Comparison of ENCODE assay signal across 23 cellular contexts in genomic region chr6:33163540-33163939, GRCh38.
"Had no signal": no experiment of that assay in that cellular context is flagged by ENCODE, and none has a peak within 500 bp of the region (broad histone marks: within the 10 kb centered on the region; RNA-seq: fewer than 3 reads in every experiment).

No MANE protein-coding gene starts in this region.

- H3K27me3 ChIP-seq: brain microvascular endothelial cell, cardiac muscle cell had no signal

- DNase-seq: activated B cell treated with CpG ODN at 0.5 μM for 24 hours; activated CD4-positive, alpha-beta T cell treated with anti-CD3 and anti-CD28 coated beads for 1 hour; activated CD4-positive, alpha-beta T cell treated with anti-CD3 and anti-CD28 coated beads, Interleukin-2, amount 10 ng/mL, durations not matched to agents 24 days and 14 days; activated CD4-positive, alpha-beta T cell treated with anti-CD3 and anti-CD28 coated beads, Interleukin-2, amount 50 U/mL, for 48 hours; activated CD8-positive, alpha-beta memory T cell treated with anti-CD3 and anti-CD28 coated beads, Interleukin-2, amount 10 ng/mL, durations not matched to agents 7 days and 5 days; activated gamma-delta T cell; activated naive CD4-positive, alpha-beta T cell treated with anti-CD3 and anti-CD28 coated beads for 36 hours; activated T-cell treated with anti-CD3 and anti-CD28 coated beads, Interleukin-2, amount 50 U/mL, for 24 hours; brain microvascular endothelial cell; Kasumi-1; NCI-H1105 treated with DMSO at 0.1 percent for 48 hours; NCI-H1436 treated with DMSO at 0.1 percent for 48 hours; NCI-H187; NCI-H2081; NCI-H446; NCI-H524; SHP77 treated with DMSO at 0.1 percent for 48 hours; T-helper 17 cell; T-helper 9 cell had no signal

- H3K4me3 ChIP-seq: cardiac muscle cell had no signal

- H3K36me3 ChIP-seq: brain microvascular endothelial cell, cardiac muscle cell had no signal

- FAIRE-seq: RCC 7860 had no signal

- H3K4me3 Mint-ChIP-seq: activated B cell treated with CpG ODN at 0.5 μM for 24 hours; activated CD4-positive, alpha-beta T cell treated with anti-CD3 and anti-CD28 coated beads, Interleukin-2, amount 10 ng/mL, durations not matched to agents 24 days and 14 days; activated CD8-positive, alpha-beta memory T cell treated with anti-CD3 and anti-CD28 coated beads, Interleukin-2, amount 10 ng/mL, durations not matched to agents 7 days and 5 days; activated naive CD4-positive, alpha-beta T cell treated with anti-CD3 and anti-CD28 coated beads for 36 hours; activated naive CD8-positive, alpha-beta T cell; activated T-cell treated with anti-CD3 and anti-CD28 coated beads, Interleukin-2, amount 50 U/mL, for 24 hours; activated T-helper 1 cell treated with anti-CD3 and anti-CD28 coated beads, Interleukin-12 subunit alpha, Interleukin-12 subunit beta, Interleukin-2, Interleukin-4 antibody, amounts not matched to agents 30 ng/mL and 10 ng/mL and 1 ng/mL, durations not matched to agents 14 hours and 24 hours and 36 hours had no signal

- H3K9me3 Mint-ChIP-seq: activated B cell treated with CpG ODN at 0.5 μM for 24 hours; activated CD4-positive, alpha-beta T cell treated with anti-CD3 and anti-CD28 coated beads, Interleukin-2, amount 10 ng/mL, durations not matched to agents 24 days and 14 days; activated naive CD4-positive, alpha-beta T cell treated with anti-CD3 and anti-CD28 coated beads for 36 hours; activated T-cell treated with anti-CD3 and anti-CD28 coated beads, Interleukin-2, amount 50 U/mL, for 24 hours; activated T-helper 1 cell treated with anti-CD3 and anti-CD28 coated beads, Interleukin-12 subunit alpha, Interleukin-12 subunit beta, Interleukin-2, Interleukin-4 antibody, amounts not matched to agents 30 ng/mL and 10 ng/mL and 1 ng/mL, durations not matched to agents 14 hours and 24 hours and 36 hours had no signal

- H3K27ac ChIP-seq: brain microvascular endothelial cell, cardiac muscle cell had no signal

- ATAC-seq: activated CD8-positive, alpha-beta memory T cell treated with anti-CD3 and anti-CD28 coated beads, Interleukin-2, amount 10 ng/mL, durations not matched to agents 7 days and 5 days; T-helper 17 cell had no signal

- H3K36me3 Mint-ChIP-seq: activated CD8-positive, alpha-beta memory T cell treated with anti-CD3 and anti-CD28 coated beads, Interleukin-2, amount 10 ng/mL, durations not matched to agents 7 days and 5 days; activated naive CD8-positive, alpha-beta T cell had no signal

- H3K27ac Mint-ChIP-seq: activated B cell treated with CpG ODN at 0.5 μM for 24 hours; activated CD4-positive, alpha-beta T cell treated with anti-CD3 and anti-CD28 coated beads, Interleukin-2, amount 10 ng/mL, durations not matched to agents 24 days and 14 days; activated CD8-positive, alpha-beta memory T cell treated with anti-CD3 and anti-CD28 coated beads, Interleukin-2, amount 10 ng/mL, durations not matched to agents 7 days and 5 days; activated naive CD4-positive, alpha-beta T cell treated with anti-CD3 and anti-CD28 coated beads for 36 hours; activated naive CD8-positive, alpha-beta T cell; activated T-cell treated with anti-CD3 and anti-CD28 coated beads, Interleukin-2, amount 50 U/mL, for 24 hours; activated T-helper 1 cell treated with anti-CD3 and anti-CD28 coated beads, Interleukin-12 subunit alpha, Interleukin-12 subunit beta, Interleukin-2, Interleukin-4 antibody, amounts not matched to agents 30 ng/mL and 10 ng/mL and 1 ng/mL, durations not matched to agents 14 hours and 24 hours and 36 hours; T-helper 17 cell had no signal

- H3K27me3 Mint-ChIP-seq: activated B cell treated with CpG ODN at 0.5 μM for 24 hours; activated CD4-positive, alpha-beta T cell treated with anti-CD3 and anti-CD28 coated beads, Interleukin-2, amount 10 ng/mL, durations not matched to agents 24 days and 14 days; activated CD8-positive, alpha-beta memory T cell treated with anti-CD3 and anti-CD28 coated beads, Interleukin-2, amount 10 ng/mL, durations not matched to agents 7 days and 5 days; activated naive CD8-positive, alpha-beta T cell; activated T-cell treated with anti-CD3 and anti-CD28 coated beads, Interleukin-2, amount 50 U/mL, for 24 hours had no signal
